In genomic region chr4:111048316-111048715, GRCh38 we compare ENCODE assay signal across 22 cellular contexts.
"Had no signal": no experiment of that assay in that cellular context is flagged by ENCODE, and none has a peak within 500 bp of the region (broad histone marks: within the 10 kb centered on the region; RNA-seq: fewer than 3 reads in every experiment).

No MANE protein-coding gene starts in this region.

- H3K4me2 ChIP-seq: hepatocyte had no signal

- H3K27me3 ChIP-seq: esophagus muscularis mucosa, heart left ventricle, hepatocyte, left lung had no signal

- H3K36me3 Mint-ChIP-seq: immature natural killer cell had no signal

- H3K4me3 ChIP-seq: coronary artery, dorsolateral prefrontal cortex, esophagus muscularis mucosa, gastroesophageal sphincter, heart left ventricle, hepatocyte, left lung, lower lobe of right lung, mucosa of descending colon had no signal

- H3K27ac ChIP-seq: coronary artery, dorsolateral prefrontal cortex, esophagus muscularis mucosa, foreskin keratinocyte, gastroesophageal sphincter, heart left ventricle, hepatocyte, left lung, lower lobe of right lung had no signal

- H3K36me3 ChIP-seq: esophagus muscularis mucosa, gastroesophageal sphincter, heart left ventricle, left lung, lower lobe of right lung had no signal

- ATAC-seq: gastroesophageal sphincter, heart left ventricle, left cardiac atrium, left lung, left ventricle myocardium superior, lower lobe of right lung, mucosa of descending colon had no signal

- H2AFZ ChIP-seq: hepatocyte had no signal

- DNase-seq: dermis blood vessel endothelial cell; dorsolateral prefrontal cortex; effector CD4-positive, alpha-beta T cell; effector memory CD4-positive, alpha-beta T cell; heart left ventricle; hypothalamus; immature natural killer cell; islet precursor cell; kidney; kidney glomerular epithelial cell; left cardiac atrium; left ventricle myocardium superior; lower lobe of right lung; mesenchymal stem cell; mucosa of descending colon had no signal

- H3K4me1 Mint-ChIP-seq: immature natural killer cell had no signal

- H3K4me1 ChIP-seq: esophagus muscularis mucosa, foreskin keratinocyte, gastroesophageal sphincter, heart left ventricle, left lung, lower lobe of right lung had no signal

- H3K27ac Mint-ChIP-seq: immature natural killer cell, mesothelial cell of epicardium had no signal

- H3K4me3 Mint-ChIP-seq: immature natural killer cell, mesothelial cell of epicardium had no signal
